In genomic region chr10:100890696-100891271, GRCh38 we compare ENCODE assay signal across 2 cellular contexts.
TF ChIP-seq lines count a peak whose summit lies in the region.

No MANE protein-coding gene starts in this region.

TF ChIP-seq in HEK293, 187 proteins besides CTCF, POLR2A, EP300 and RAD21 (continued from another document):
- peak; percentile 53; the same call in 1 of the 2 replicates for TF ChIP-seq ZNF518A (tag by site-specific recombination; conservative IDR thresholded peaks at IDR 0.05; ENCODE audit: low read depth)
- TF ChIP-seq ZNF202 (tag by site-specific recombination; IDR thresholded peaks at IDR 0.05; ENCODE audit: borderline replicate concordance) = no peak
- peak; percentile 49 for TF ChIP-seq ZNF335 (tag by site-specific recombination; conservative IDR thresholded peaks at IDR 0.05)
- peak; percentile 35; the same call in 1 of the 2 replicates for TF ChIP-seq ZBTB17 (tag by site-specific recombination; IDR thresholded peaks at IDR 0.05)

TF ChIP-seq in SK-N-SH, 30 proteins besides CTCF, POLR2A, EP300 and RAD21 (continued from another document):
- TF ChIP-seq TEAD4 (IDR thresholded peaks at IDR 0.05; ENCODE audit: borderline replicate concordance, insufficient read depth) (peak; percentile 81), SIN3A (IDR thresholded peaks at IDR 0.05; ENCODE audit: borderline replicate concordance, low read depth, low read length) (0 out of 2 replicates have a peak, but pooled peaks have one; percentile 21), NRF1 (IDR thresholded peaks at IDR 0.05; ENCODE audit: low read depth, low read length) (no peak), SMC3 (IDR thresholded peaks at IDR 0.05; ENCODE audit: low read depth, low read length) (no peak), MEF2A (IDR thresholded peaks at IDR 0.05; ENCODE audit: borderline replicate concordance, low read depth) (peak; percentile 71; the same call in 1 of the 2 replicates), MXI1 (IDR thresholded peaks at IDR 0.05; ENCODE audit: low read depth, low read length) (peak; percentile 30; the same call in 1 of the 2 replicates), PBX3 (IDR thresholded peaks at IDR 0.05) (peak; percentile 83)
- TF ChIP-seq, protein P1, sequence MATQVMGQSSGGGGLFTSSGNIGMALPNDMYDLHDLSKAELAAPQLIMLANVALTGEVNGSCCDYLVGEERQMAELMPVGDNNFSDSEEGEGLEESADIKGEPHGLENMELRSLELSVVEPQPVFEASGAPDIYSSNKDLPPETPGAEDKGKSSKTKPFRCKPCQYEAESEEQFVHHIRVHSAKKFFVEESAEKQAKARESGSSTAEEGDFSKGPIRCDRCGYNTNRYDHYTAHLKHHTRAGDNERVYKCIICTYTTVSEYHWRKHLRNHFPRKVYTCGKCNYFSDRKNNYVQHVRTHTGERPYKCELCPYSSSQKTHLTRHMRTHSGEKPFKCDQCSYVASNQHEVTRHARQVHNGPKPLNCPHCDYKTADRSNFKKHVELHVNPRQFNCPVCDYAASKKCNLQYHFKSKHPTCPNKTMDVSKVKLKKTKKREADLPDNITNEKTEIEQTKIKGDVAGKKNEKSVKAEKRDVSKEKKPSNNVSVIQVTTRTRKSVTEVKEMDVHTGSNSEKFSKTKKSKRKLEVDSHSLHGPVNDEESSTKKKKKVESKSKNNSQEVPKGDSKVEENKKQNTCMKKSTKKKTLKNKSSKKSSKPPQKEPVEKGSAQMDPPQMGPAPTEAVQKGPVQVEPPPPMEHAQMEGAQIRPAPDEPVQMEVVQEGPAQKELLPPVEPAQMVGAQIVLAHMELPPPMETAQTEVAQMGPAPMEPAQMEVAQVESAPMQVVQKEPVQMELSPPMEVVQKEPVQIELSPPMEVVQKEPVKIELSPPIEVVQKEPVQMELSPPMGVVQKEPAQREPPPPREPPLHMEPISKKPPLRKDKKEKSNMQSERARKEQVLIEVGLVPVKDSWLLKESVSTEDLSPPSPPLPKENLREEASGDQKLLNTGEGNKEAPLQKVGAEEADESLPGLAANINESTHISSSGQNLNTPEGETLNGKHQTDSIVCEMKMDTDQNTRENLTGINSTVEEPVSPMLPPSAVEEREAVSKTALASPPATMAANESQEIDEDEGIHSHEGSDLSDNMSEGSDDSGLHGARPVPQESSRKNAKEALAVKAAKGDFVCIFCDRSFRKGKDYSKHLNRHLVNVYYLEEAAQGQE (IDR thresholded peaks at IDR 0.05; ENCODE audit: low read depth, low read length) = peak; percentile 50
